1 cellular context compared by ENCODE assay signal in genomic region chr11:65027213-65028067, GRCh38.
A peak's percentile ranks its signal among the peaks of the same experiment; 100 is the strongest.
TF ChIP-seq lines count a peak whose summit lies in the region.

Gene SNX15, plus strand, starts transcription at chr11:65027439. Its CDS starts 99 bp downstream, at chr11:65027538.

TF ChIP-seq in K562, 482 proteins besides CTCF, POLR2A, EP300 and RAD21 (continued from another document and continues in another):
- peak; percentile 44; the same call in 1 of the 2 replicates for TF ChIP-seq THAP12 (CRISPR knock-in tag; IDR thresholded peaks at IDR 0.05)
- peak; percentile 42; the same call in 1 of the 2 replicates for TF ChIP-seq MTA1 (IDR thresholded peaks at IDR 0.05; ENCODE audit: borderline replicate concordance)
- TF ChIP-seq, protein P1, sequence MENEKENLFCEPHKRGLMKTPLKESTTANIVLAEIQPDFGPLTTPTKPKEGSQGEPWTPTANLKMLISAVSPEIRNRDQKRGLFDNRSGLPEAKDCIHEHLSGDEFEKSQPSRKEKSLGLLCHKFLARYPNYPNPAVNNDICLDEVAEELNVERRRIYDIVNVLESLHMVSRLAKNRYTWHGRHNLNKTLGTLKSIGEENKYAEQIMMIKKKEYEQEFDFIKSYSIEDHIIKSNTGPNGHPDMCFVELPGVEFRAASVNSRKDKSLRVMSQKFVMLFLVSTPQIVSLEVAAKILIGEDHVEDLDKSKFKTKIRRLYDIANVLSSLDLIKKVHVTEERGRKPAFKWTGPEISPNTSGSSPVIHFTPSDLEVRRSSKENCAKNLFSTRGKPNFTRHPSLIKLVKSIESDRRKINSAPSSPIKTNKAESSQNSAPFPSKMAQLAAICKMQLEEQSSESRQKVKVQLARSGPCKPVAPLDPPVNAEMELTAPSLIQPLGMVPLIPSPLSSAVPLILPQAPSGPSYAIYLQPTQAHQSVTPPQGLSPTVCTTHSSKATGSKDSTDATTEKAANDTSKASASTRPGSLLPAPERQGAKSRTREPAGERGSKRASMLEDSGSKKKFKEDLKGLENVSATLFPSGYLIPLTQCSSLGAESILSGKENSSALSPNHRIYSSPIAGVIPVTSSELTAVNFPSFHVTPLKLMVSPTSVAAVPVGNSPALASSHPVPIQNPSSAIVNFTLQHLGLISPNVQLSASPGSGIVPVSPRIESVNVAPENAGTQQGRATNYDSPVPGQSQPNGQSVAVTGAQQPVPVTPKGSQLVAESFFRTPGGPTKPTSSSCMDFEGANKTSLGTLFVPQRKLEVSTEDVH (IDR thresholded peaks at IDR 0.05; ENCODE audit: low read depth, partially characterized antibody): peak; percentile 53
- TF ChIP-seq ELF1 (tag; IDR thresholded peaks at IDR 0.05): 0 out of 2 replicates have a peak, but pooled peaks have one; percentile 21
- TF ChIP-seq SIN3A (IDR thresholded peaks at IDR 0.05; ENCODE audit: borderline replicate concordance in 2 of 2, control insufficient read depth in 1 of 2, low read depth in 2 of 2, low read length in 2 of 2): peak in 1 of 2 experiments; percentile 73; a peak in 2 of 4 replicates
- 0 out of 2 replicates have a peak, but pooled peaks have one; percentile 51 for TF ChIP-seq E2F3 (CRISPR knock-in tag; IDR thresholded peaks at IDR 0.05)
- TF ChIP-seq, protein P2, sequence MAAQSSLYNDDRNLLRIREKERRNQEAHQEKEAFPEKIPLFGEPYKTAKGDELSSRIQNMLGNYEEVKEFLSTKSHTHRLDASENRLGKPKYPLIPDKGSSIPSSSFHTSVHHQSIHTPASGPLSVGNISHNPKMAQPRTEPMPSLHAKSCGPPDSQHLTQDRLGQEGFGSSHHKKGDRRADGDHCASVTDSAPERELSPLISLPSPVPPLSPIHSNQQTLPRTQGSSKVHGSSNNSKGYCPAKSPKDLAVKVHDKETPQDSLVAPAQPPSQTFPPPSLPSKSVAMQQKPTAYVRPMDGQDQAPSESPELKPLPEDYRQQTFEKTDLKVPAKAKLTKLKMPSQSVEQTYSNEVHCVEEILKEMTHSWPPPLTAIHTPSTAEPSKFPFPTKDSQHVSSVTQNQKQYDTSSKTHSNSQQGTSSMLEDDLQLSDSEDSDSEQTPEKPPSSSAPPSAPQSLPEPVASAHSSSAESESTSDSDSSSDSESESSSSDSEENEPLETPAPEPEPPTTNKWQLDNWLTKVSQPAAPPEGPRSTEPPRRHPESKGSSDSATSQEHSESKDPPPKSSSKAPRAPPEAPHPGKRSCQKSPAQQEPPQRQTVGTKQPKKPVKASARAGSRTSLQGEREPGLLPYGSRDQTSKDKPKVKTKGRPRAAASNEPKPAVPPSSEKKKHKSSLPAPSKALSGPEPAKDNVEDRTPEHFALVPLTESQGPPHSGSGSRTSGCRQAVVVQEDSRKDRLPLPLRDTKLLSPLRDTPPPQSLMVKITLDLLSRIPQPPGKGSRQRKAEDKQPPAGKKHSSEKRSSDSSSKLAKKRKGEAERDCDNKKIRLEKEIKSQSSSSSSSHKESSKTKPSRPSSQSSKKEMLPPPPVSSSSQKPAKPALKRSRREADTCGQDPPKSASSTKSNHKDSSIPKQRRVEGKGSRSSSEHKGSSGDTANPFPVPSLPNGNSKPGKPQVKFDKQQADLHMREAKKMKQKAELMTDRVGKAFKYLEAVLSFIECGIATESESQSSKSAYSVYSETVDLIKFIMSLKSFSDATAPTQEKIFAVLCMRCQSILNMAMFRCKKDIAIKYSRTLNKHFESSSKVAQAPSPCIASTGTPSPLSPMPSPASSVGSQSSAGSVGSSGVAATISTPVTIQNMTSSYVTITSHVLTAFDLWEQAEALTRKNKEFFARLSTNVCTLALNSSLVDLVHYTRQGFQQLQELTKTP (IDR thresholded peaks at IDR 0.05; ENCODE audit: low read depth in 1 of 2, partially characterized antibody in 2 of 2): peak in 1 of 2 experiments; percentile 21
- TF ChIP-seq POU5F1 (IDR thresholded peaks at IDR 0.05; ENCODE audit: borderline replicate concordance, low read depth, low read length, partially characterized antibody): no peak
- no peak for TF ChIP-seq ZNF174 (CRISPR knock-in tag; IDR thresholded peaks at IDR 0.05)
- TF ChIP-seq CTBP1 (IDR thresholded peaks at IDR 0.05; ENCODE audit: borderline replicate concordance): peak; percentile 89
- no peak for TF ChIP-seq MYBL2 (IDR thresholded peaks at IDR 0.05; ENCODE audit: low read depth)
- TF ChIP-seq MYBL2 (CRISPR knock-in tag; IDR thresholded peaks at IDR 0.05; ENCODE audit: borderline replicate concordance): no peak
- TF ChIP-seq ZNF592 (IDR thresholded peaks at IDR 0.05): peak; percentile 62; the same call in 1 of the 2 replicates
- peak; percentile 24; the same call in 1 of the 2 replicates for TF ChIP-seq ZNF79 (CRISPR knock-in tag; IDR thresholded peaks at IDR 0.05; ENCODE audit: low read depth)
- peak; percentile 99 for TF ChIP-seq TOE1 (IDR thresholded peaks at IDR 0.05; ENCODE audit: borderline replicate concordance)
- no peak for TF ChIP-seq TOE1 (CRISPR knock-in tag; IDR thresholded peaks at IDR 0.05; ENCODE audit: borderline replicate concordance, low read depth)
- peak in 1 of 3 experiments; percentile 76 for TF ChIP-seq YY1 (IDR thresholded peaks at IDR 0.05; ENCODE audit: borderline replicate concordance in 1 of 3, control insufficient read depth in 1 of 3, extremely low read depth in 1 of 3, insufficient read depth in 3 of 3, insufficient read length in 1 of 3, insufficient replicate concordance in 2 of 3, low read depth in 1 of 3, low read length in 2 of 3)
- peak; percentile 82 for TF ChIP-seq ATF7 (IDR thresholded peaks at IDR 0.05)
- TF ChIP-seq KLF6 (CRISPR knock-in tag; IDR thresholded peaks at IDR 0.05; ENCODE audit: borderline replicate concordance): 0 out of 2 replicates have a peak, but pooled peaks have one; percentile 31
- TF ChIP-seq ZBTB9 (CRISPR knock-in tag; IDR thresholded peaks at IDR 0.05): peak; percentile 66; the same call in 1 of the 2 replicates
- peak; percentile 94 for TF ChIP-seq HNRNPLL (IDR thresholded peaks at IDR 0.05; ENCODE audit: low read depth, low read length, poor library complexity, severe bottlenecking)
- TF ChIP-seq ZNF41 (CRISPR knock-in tag; conservative IDR thresholded peaks at IDR 0.05): no peak
- TF ChIP-seq ZNF589 (CRISPR knock-in tag; IDR thresholded peaks at IDR 0.05; ENCODE audit: low read depth): no peak
- peak; percentile 96 for TF ChIP-seq ZNF511 (CRISPR knock-in tag; IDR thresholded peaks at IDR 0.05)
- TF ChIP-seq EZH2 (IDR thresholded peaks at IDR 0.05; ENCODE audit: borderline replicate concordance, low read depth, low read length): no peak
- peak; percentile 90 for TF ChIP-seq MXI1 (IDR thresholded peaks at IDR 0.05; ENCODE audit: low read depth, low read length)
- no peak for TF ChIP-seq TFAM (CRISPR knock-in tag; conservative IDR thresholded peaks at IDR 0.05)
- no peak; the same call in 1 of the 2 replicates for TF ChIP-seq KLF13 (tag; IDR thresholded peaks at IDR 0.05; ENCODE audit: borderline replicate concordance, low read depth)
- TF ChIP-seq, protein P3, sequence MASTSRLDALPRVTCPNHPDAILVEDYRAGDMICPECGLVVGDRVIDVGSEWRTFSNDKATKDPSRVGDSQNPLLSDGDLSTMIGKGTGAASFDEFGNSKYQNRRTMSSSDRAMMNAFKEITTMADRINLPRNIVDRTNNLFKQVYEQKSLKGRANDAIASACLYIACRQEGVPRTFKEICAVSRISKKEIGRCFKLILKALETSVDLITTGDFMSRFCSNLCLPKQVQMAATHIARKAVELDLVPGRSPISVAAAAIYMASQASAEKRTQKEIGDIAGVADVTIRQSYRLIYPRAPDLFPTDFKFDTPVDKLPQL (IDR thresholded peaks at IDR 0.05; ENCODE audit: extremely low read depth, insufficient read length): no peak
- peak; percentile 66; the same call in 1 of the 2 replicates for TF ChIP-seq ZNF263 (CRISPR knock-in tag; IDR thresholded peaks at IDR 0.05; ENCODE audit: borderline replicate concordance)
- 0 out of 2 replicates have a peak, but pooled peaks have one; percentile 33 for TF ChIP-seq KLF16 (IDR thresholded peaks at IDR 0.05)
- TF ChIP-seq SMAD4 (CRISPR knock-in tag; conservative IDR thresholded peaks at IDR 0.05): peak; percentile 76; the same call in 1 of the 2 replicates
- TF ChIP-seq CHCHD3 (CRISPR knock-in tag; IDR thresholded peaks at IDR 0.05): no peak
- TF ChIP-seq, protein P4, sequence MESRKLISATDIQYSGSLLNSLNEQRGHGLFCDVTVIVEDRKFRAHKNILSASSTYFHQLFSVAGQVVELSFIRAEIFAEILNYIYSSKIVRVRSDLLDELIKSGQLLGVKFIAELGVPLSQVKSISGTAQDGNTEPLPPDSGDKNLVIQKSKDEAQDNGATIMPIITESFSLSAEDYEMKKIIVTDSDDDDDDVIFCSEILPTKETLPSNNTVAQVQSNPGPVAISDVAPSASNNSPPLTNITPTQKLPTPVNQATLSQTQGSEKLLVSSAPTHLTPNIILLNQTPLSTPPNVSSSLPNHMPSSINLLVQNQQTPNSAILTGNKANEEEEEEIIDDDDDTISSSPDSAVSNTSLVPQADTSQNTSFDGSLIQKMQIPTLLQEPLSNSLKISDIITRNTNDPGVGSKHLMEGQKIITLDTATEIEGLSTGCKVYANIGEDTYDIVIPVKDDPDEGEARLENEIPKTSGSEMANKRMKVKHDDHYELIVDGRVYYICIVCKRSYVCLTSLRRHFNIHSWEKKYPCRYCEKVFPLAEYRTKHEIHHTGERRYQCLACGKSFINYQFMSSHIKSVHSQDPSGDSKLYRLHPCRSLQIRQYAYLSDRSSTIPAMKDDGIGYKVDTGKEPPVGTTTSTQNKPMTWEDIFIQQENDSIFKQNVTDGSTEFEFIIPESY (CRISPR knock-in tag; IDR thresholded peaks at IDR 0.05): peak; percentile 72; the same call in 1 of the 2 replicates
- TF ChIP-seq ZC3H4 (CRISPR knock-in tag; IDR thresholded peaks at IDR 0.05; ENCODE audit: borderline replicate concordance): no peak
- peak; percentile 66 for TF ChIP-seq HMGN3 (IDR thresholded peaks at IDR 0.05; ENCODE audit: borderline replicate concordance, extremely low read depth, insufficient read length, low read depth, low read length)
- peak; percentile 100 for TF ChIP-seq TRIM25 (IDR thresholded peaks at IDR 0.05; ENCODE audit: borderline replicate concordance)
